ENCODE assay signal across 13 cellular contexts in the genomic region with DNA sequence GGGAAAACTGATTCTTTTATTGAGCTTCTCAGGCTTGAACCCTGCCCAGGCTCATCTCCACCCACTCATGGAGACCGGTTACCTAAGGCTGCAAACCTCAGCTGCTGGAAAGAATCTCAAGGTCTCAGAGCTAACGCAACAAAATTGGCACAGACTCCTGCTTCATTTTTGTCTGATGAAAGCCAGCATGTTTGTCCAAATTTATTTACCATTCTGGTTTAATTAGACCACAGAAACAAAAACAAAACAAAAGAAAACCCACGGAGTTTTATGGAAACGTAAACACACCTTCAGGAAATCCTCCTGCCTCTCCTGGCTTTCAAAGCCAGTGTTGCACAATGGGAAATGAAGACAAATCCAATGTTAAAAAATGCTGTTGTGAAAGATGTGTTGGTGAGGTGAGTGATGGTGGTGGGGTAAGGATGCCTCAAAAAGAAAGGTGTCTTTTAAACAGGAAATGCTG. TPM values are rescaled to one million over a fixed set of nuclear protein-coding genes. Genes with fewer than 3 reads are reported as not detected.
A peak's percentile ranks its signal among the peaks of the same experiment; 100 is the strongest.
DNase-seq lines count a peak whose midpoint lies in the region; ATAC-seq and TF ChIP-seq lines count a peak whose summit lies in the region.
"Had no signal": no experiment of that assay in that cellular context is flagged by ENCODE, and none has a peak within 500 bp of the region (broad histone marks: within the 10 kb centered on the region; RNA-seq: fewer than 3 reads in every experiment).

No MANE protein-coding gene starts in this region.

- peak overlapping the region; percentile 43 for H3K27ac Mint-ChIP-seq in stimulated activated naive B cell treated with anti-CD40 and anti-IgM and Interleukin-4, amounts not matched to agents 10 μg/mL and 1 μg/mL and 100 μg/mL, for 72 hours
- no peak overlapping the region for H3K27ac Mint-ChIP-seq in activated T-helper 1 cell treated with anti-CD3 and anti-CD28 coated beads, Interleukin-12 subunit alpha, Interleukin-12 subunit beta, Interleukin-2, Interleukin-4 antibody, amounts not matched to agents 30 ng/mL and 10 ng/mL and 1 ng/mL, durations not matched to agents 14 hours and 24 hours and 36 hours
- peak overlapping the region in 1 of 7 donors; percentile 32 for H3K27ac Mint-ChIP-seq in CD14-positive monocyte
- H3K27ac Mint-ChIP-seq in naive thymus-derived CD4-positive, alpha-beta T cell, result peak overlapping the region in 1 of 9 donors; percentile 6
- H3K27ac Mint-ChIP-seq: activated naive CD8-positive, alpha-beta T cell had no signal

- DNase-seq in MM.1S (peak; percentile 29), breast epithelium (ENCODE audit: low spot score in 2 of 2) (no peak), left ventricle myocardium inferior (no peak), CD14-positive monocyte (ENCODE audit: low spot score) (no peak)
- no peak for DNase-seq in stimulated activated naive B cell treated with anti-CD40 and anti-IgM and Interleukin-4, amounts not matched to agents 10 μg/mL and 1 μg/mL and 100 μg/mL, for 72 hours
- DNase-seq in activated T-helper 1 cell treated with anti-CD3 and anti-CD28 coated beads, Interleukin-12 subunit alpha, Interleukin-12 subunit beta, Interleukin-2, Interleukin-4 antibody, amounts not matched to agents 30 ng/mL and 10 ng/mL and 1 ng/mL, durations not matched to agents 14 hours and 24 hours and 36 hours (ENCODE audit: low spot score), result no peak
- no peak for DNase-seq in naive thymus-derived CD4-positive, alpha-beta T cell
- DNase-seq: C1 segment of cervical spinal cord; cortex of kidney; glutamatergic neuron; stimulated activated naive CD4-positive, alpha-beta T cell treated with Interleukin-2 at 50 U/mL for 16 hours had no signal

- peaks cover 14 to 17% of the 10 kb centered on the region in 2 donors for H3K4me1 Mint-ChIP-seq in stimulated activated naive B cell treated with anti-CD40 and anti-IgM and Interleukin-4, amounts not matched to agents 10 μg/mL and 1 μg/mL and 100 μg/mL, for 72 hours
- H3K4me1 Mint-ChIP-seq in activated T-helper 1 cell treated with anti-CD3 and anti-CD28 coated beads, Interleukin-12 subunit alpha, Interleukin-12 subunit beta, Interleukin-2, Interleukin-4 antibody, amounts not matched to agents 30 ng/mL and 10 ng/mL and 1 ng/mL, durations not matched to agents 14 hours and 24 hours and 36 hours (ENCODE audit: low read depth), result peaks cover 12% of the 10 kb centered on the region
- H3K4me1 Mint-ChIP-seq in CD14-positive monocyte, result peaks cover 3% of the 10 kb centered on the region
- H3K4me1 Mint-ChIP-seq in naive thymus-derived CD4-positive, alpha-beta T cell, result peaks cover 8 to 20% (median 14%) of the 10 kb centered on the region in 7 donors

- no peak overlapping the region for H3K4me3 Mint-ChIP-seq in stimulated activated naive B cell treated with anti-CD40 and anti-IgM and Interleukin-4, amounts not matched to agents 10 μg/mL and 1 μg/mL and 100 μg/mL, for 72 hours
- no peak overlapping the region for H3K4me3 Mint-ChIP-seq in activated T-helper 1 cell treated with anti-CD3 and anti-CD28 coated beads, Interleukin-12 subunit alpha, Interleukin-12 subunit beta, Interleukin-2, Interleukin-4 antibody, amounts not matched to agents 30 ng/mL and 10 ng/mL and 1 ng/mL, durations not matched to agents 14 hours and 24 hours and 36 hours
- no peak overlapping the region for H3K4me3 Mint-ChIP-seq in CD14-positive monocyte
- no peak overlapping the region for H3K4me3 Mint-ChIP-seq in naive thymus-derived CD4-positive, alpha-beta T cell
- H3K4me3 Mint-ChIP-seq: activated naive CD8-positive, alpha-beta T cell had no signal

- H3K9me3 Mint-ChIP-seq in stimulated activated naive B cell treated with anti-CD40 and anti-IgM and Interleukin-4, amounts not matched to agents 10 μg/mL and 1 μg/mL and 100 μg/mL, for 72 hours, result peaks cover 6% of the 10 kb centered on the region in 2 donors
- peaks cover 10% of the 10 kb centered on the region for H3K9me3 Mint-ChIP-seq in activated T-helper 1 cell treated with anti-CD3 and anti-CD28 coated beads, Interleukin-12 subunit alpha, Interleukin-12 subunit beta, Interleukin-2, Interleukin-4 antibody, amounts not matched to agents 30 ng/mL and 10 ng/mL and 1 ng/mL, durations not matched to agents 14 hours and 24 hours and 36 hours
- peaks cover 0 to 6% (median 2%) of the 10 kb centered on the region in 7 donors for H3K9me3 Mint-ChIP-seq in CD14-positive monocyte
- peaks cover 0 to 3% (median 0%) of the 10 kb centered on the region in 11 donors for H3K9me3 Mint-ChIP-seq in naive thymus-derived CD4-positive, alpha-beta T cell

- H3K4me1 ChIP-seq in MM.1S (ENCODE audit: low read length) (peaks cover 43% of the 10 kb centered on the region), breast epithelium (peaks cover 0 to 7% of the 10 kb centered on the region in 2 donors), left ventricle myocardium inferior (peaks cover 32% of the 10 kb centered on the region)
- no peaks in the 10 kb centered on the region for H3K4me1 ChIP-seq in naive thymus-derived CD4-positive, alpha-beta T cell (ENCODE audit: control insufficient read depth in 2 of 2, insufficient read depth in 2 of 2, low read length in 2 of 2)

- peaks cover 26% of the 10 kb centered on the region for H3F3A ChIP-seq in MM.1S (ENCODE audit: insufficient read depth, low read length)

- no peaks in the 10 kb centered on the region for H4K20me1 ChIP-seq in MM.1S (ENCODE audit: insufficient read depth, low read length)

- H3K27me3 ChIP-seq in MM.1S (replicated peaks; ENCODE audit: insufficient read depth, low read length) (no peaks in the 10 kb centered on the region), breast epithelium (no peaks in the 10 kb centered on the region), left ventricle myocardium inferior (ENCODE audit: low read depth) (no peaks in the 10 kb centered on the region)
- H3K27me3 ChIP-seq in naive thymus-derived CD4-positive, alpha-beta T cell (ENCODE audit: control insufficient read depth in 2 of 2, insufficient read depth in 2 of 2, low read length in 2 of 2), result peaks cover under 1 to 4% of the 10 kb centered on the region in 2 donors
- H3K27me3 ChIP-seq: SJSA1 had no signal

- H3K36me3 Mint-ChIP-seq in stimulated activated naive B cell treated with anti-CD40 and anti-IgM and Interleukin-4, amounts not matched to agents 10 μg/mL and 1 μg/mL and 100 μg/mL, for 72 hours, result peaks cover 4 to 8% of the 10 kb centered on the region in 2 donors
- peaks cover 5% of the 10 kb centered on the region for H3K36me3 Mint-ChIP-seq in activated T-helper 1 cell treated with anti-CD3 and anti-CD28 coated beads, Interleukin-12 subunit alpha, Interleukin-12 subunit beta, Interleukin-2, Interleukin-4 antibody, amounts not matched to agents 30 ng/mL and 10 ng/mL and 1 ng/mL, durations not matched to agents 14 hours and 24 hours and 36 hours (ENCODE audit: low read depth)
- H3K36me3 Mint-ChIP-seq in CD14-positive monocyte, result no peaks in the 10 kb centered on the region
- peaks cover 0 to 5% (median 0%) of the 10 kb centered on the region in 5 donors for H3K36me3 Mint-ChIP-seq in naive thymus-derived CD4-positive, alpha-beta T cell
- H3K36me3 Mint-ChIP-seq: activated naive CD8-positive, alpha-beta T cell had no signal

- H2AFZ ChIP-seq in MM.1S (ENCODE audit: low read length), result peak overlapping the region; percentile 8; the same call in 1 of the 2 replicates

- no peaks in the 10 kb centered on the region for H3K9me2 ChIP-seq in MM.1S (replicated peaks; ENCODE audit: insufficient read depth, low read length)

- ATAC-seq in stimulated activated naive B cell treated with anti-CD40 and anti-IgM and Interleukin-4, amounts not matched to agents 10 μg/mL and 1 μg/mL and 100 μg/mL, for 72 hours (replicated peaks), result no peak
- no peak for ATAC-seq in naive thymus-derived CD4-positive, alpha-beta T cell

- no peak for TF ChIP-seq POLR2A in breast epithelium (IDR thresholded peaks at IDR 0.05)

- H3K36me3 ChIP-seq in MM.1S (replicated peaks; ENCODE audit: insufficient read depth, low read length) (no peaks in the 10 kb centered on the region), breast epithelium (no peaks in the 10 kb centered on the region), left ventricle myocardium inferior (peaks cover 4% of the 10 kb centered on the region)
- H3K36me3 ChIP-seq in naive thymus-derived CD4-positive, alpha-beta T cell (ENCODE audit: control insufficient read depth in 2 of 3, insufficient read depth in 3 of 3, low read length in 3 of 3), result no peaks in the 10 kb centered on the region
- H3K36me3 ChIP-seq: SJSA1 had no signal

- intact Hi-C loops in breast epithelium (cut with DNase I; ENCODE audit: low total_unique reads) (loop anchor here (10.0 kb wide), 1 partner anchor 117 kb away; the partner anchor contains the start of gene CCDC110), left ventricle myocardium inferior (cut with micrococcal nuclease) (loop anchor here (10.0 kb wide), 2 partner anchors 107 to 167 kb away; partner anchors contain the start of gene UFSP2), CD14-positive monocyte (cut with micrococcal nuclease) (no loop called here)
- intact Hi-C loops in activated T-helper 1 cell treated with anti-CD3 and anti-CD28 coated beads, Interleukin-12 subunit alpha, Interleukin-12 subunit beta, Interleukin-2, Interleukin-4 antibody, amounts not matched to agents 30 ng/mL and 10 ng/mL and 1 ng/mL, durations not matched to agents 14 hours and 24 hours and 36 hours (cut with micrococcal nuclease), result no loop called here
- intact Hi-C loops in naive thymus-derived CD4-positive, alpha-beta T cell (cut with micrococcal nuclease), result no loop called here

- H3K27me3 Mint-ChIP-seq in stimulated activated naive B cell treated with anti-CD40 and anti-IgM and Interleukin-4, amounts not matched to agents 10 μg/mL and 1 μg/mL and 100 μg/mL, for 72 hours, result peaks cover 37 to 53% of the 10 kb centered on the region in 2 donors
- peaks cover 30% of the 10 kb centered on the region for H3K27me3 Mint-ChIP-seq in activated T-helper 1 cell treated with anti-CD3 and anti-CD28 coated beads, Interleukin-12 subunit alpha, Interleukin-12 subunit beta, Interleukin-2, Interleukin-4 antibody, amounts not matched to agents 30 ng/mL and 10 ng/mL and 1 ng/mL, durations not matched to agents 14 hours and 24 hours and 36 hours (ENCODE audit: insufficient read depth)
- peaks cover 37 to 51% (median 42%) of the 10 kb centered on the region in 3 donors for H3K27me3 Mint-ChIP-seq in CD14-positive monocyte (ENCODE audit: low read depth in 3 of 3)
- peaks cover 35 to 53% (median 42%) of the 10 kb centered on the region in 5 donors for H3K27me3 Mint-ChIP-seq in naive thymus-derived CD4-positive, alpha-beta T cell

- CTCF ChIA-PET in naive thymus-derived CD4-positive, alpha-beta T cell (lab: Charles Lee), result no interaction called here

- peak overlapping the region; percentile 72 for H3K4me2 ChIP-seq in MM.1S (ENCODE audit: low read depth, low read length)

- peak overlapping the region; percentile 17; the same call in 1 of the 2 replicates for H3K4me3 ChIP-seq in MM.1S (ENCODE audit: low read length)
- H3K4me3 ChIP-seq in breast epithelium, result peak overlapping the region in 2 of 3 donors; percentile 20 to 27
- H3K4me3 ChIP-seq in left ventricle myocardium inferior, result no peak overlapping the region
- H3K4me3 ChIP-seq in naive thymus-derived CD4-positive, alpha-beta T cell (ENCODE audit: low read length), result no peak overlapping the region
- H3K4me3 ChIP-seq: SJSA1 had no signal

- POLR2A ChIA-PET in naive thymus-derived CD4-positive, alpha-beta T cell (lab: Charles Lee), result no interaction called here

- no peaks in the 10 kb centered on the region for H3K9me3 ChIP-seq in MM.1S (replicated peaks; ENCODE audit: insufficient read depth, low read length)
- no peaks in the 10 kb centered on the region for H3K9me3 ChIP-seq in breast epithelium
- H3K9me3 ChIP-seq in left ventricle myocardium inferior (replicated peaks), result no peaks in the 10 kb centered on the region
- no peaks in the 10 kb centered on the region for H3K9me3 ChIP-seq in naive thymus-derived CD4-positive, alpha-beta T cell (ENCODE audit: control insufficient read depth in 2 of 3, low read length in 3 of 3)
- H3K9me3 ChIP-seq: SJSA1 had no signal

- H3K9ac ChIP-seq in MM.1S (ENCODE audit: low read length), result peak overlapping the region; percentile 68

- no peaks in the 10 kb centered on the region for H3K79me2 ChIP-seq in MM.1S (ENCODE audit: low read length)

- H3K27ac ChIP-seq in MM.1S (ENCODE audit: low read length) (peak overlapping the region; percentile 82), breast epithelium (peak overlapping the region; percentile 78 to 80), left ventricle myocardium inferior (replicated peaks) (peak overlapping the region; percentile 36)
- H3K27ac ChIP-seq in naive thymus-derived CD4-positive, alpha-beta T cell (ENCODE audit: low read depth, low read length), result no peak overlapping the region
- H3K27ac ChIP-seq: SJSA1 had no signal

- TF ChIP-seq CTCF in MM.1S (IDR thresholded peaks at IDR 0.05; ENCODE audit: low read length) (no peak), breast epithelium (IDR thresholded peaks at IDR 0.05) (peak in 2 of 3 donors; percentile 16 to 26), left ventricle myocardium inferior (IDR thresholded peaks at IDR 0.05; ENCODE audit: borderline replicate concordance) (no peak), CD14-positive monocyte (IDR thresholded peaks at IDR 0.05) (no peak)

RNA-seq across cellular contexts. Expression of gene PDLIM3, which starts 56.4 kb away (rescaled TPM):
- total RNA-seq in breast epithelium, result 100 to 1,000 TPM in 2 of 3 donors, 10 to 100 TPM in 1; 25.3 to 181 (median 175) TPM
- total RNA-seq in left ventricle myocardium inferior, result 308 TPM
- total RNA-seq in activated T-helper 1 cell treated with anti-CD3 and anti-CD28 coated beads, Interleukin-12 subunit alpha, Interleukin-12 subunit beta, Interleukin-2, Interleukin-4 antibody, amounts not matched to agents 30 ng/mL and 10 ng/mL and 1 ng/mL, durations not matched to agents 14 hours and 24 hours and 36 hours, result not detected in 2 replicates
- polyA plus RNA-seq in CD14-positive monocyte, result not detected
- not detected for total RNA-seq in naive thymus-derived CD4-positive, alpha-beta T cell
- not detected for polyA plus RNA-seq in naive thymus-derived CD4-positive, alpha-beta T cell

Comparison
In these comparisons a context has a peak if more than half of its experiments do, and no peak if none do; other contexts are left out.
1. H3K4me3 ChIP-seq: peak in MM.1S (single experiment) and breast epithelium (2 of 3); none in left ventricle myocardium inferior (single experiment) and naive thymus-derived CD4-positive, alpha-beta T cell (single experiment).
2. CTCF ChIP-seq: peak in breast epithelium (2 of 3); none in MM.1S (single experiment), left ventricle myocardium inferior (single experiment) and CD14-positive monocyte (single experiment).
3. RNA of gene PDLIM3, which starts 56.4 kb away (total RNA-seq): 308 TPM in left ventricle myocardium inferior (single experiment) and 25.3 to 181 TPM in breast epithelium; not detected in activated T-helper 1 cell treated with anti-CD3 and anti-CD28 coated beads, Interleukin-12 subunit alpha, Interleukin-12 subunit beta, Interleukin-2, Interleukin-4 antibody, amounts not matched to agents 30 ng/mL and 10 ng/mL and 1 ng/mL, durations not matched to agents 14 hours and 24 hours and 36 hours and not detected in naive thymus-derived CD4-positive, alpha-beta T cell; every median in the first group is over 10 times any median in the second.
4. intact Hi-C loops: an anchor here in breast epithelium (10.0 kb wide) and left ventricle myocardium inferior (10.0 kb wide); none called in activated T-helper 1 cell treated with anti-CD3 and anti-CD28 coated beads, Interleukin-12 subunit alpha, Interleukin-12 subunit beta, Interleukin-2, Interleukin-4 antibody, amounts not matched to agents 30 ng/mL and 10 ng/mL and 1 ng/mL, durations not matched to agents 14 hours and 24 hours and 36 hours, CD14-positive monocyte and naive thymus-derived CD4-positive, alpha-beta T cell.